1 cellular context compared by ENCODE assay signal in the genomic region with DNA sequence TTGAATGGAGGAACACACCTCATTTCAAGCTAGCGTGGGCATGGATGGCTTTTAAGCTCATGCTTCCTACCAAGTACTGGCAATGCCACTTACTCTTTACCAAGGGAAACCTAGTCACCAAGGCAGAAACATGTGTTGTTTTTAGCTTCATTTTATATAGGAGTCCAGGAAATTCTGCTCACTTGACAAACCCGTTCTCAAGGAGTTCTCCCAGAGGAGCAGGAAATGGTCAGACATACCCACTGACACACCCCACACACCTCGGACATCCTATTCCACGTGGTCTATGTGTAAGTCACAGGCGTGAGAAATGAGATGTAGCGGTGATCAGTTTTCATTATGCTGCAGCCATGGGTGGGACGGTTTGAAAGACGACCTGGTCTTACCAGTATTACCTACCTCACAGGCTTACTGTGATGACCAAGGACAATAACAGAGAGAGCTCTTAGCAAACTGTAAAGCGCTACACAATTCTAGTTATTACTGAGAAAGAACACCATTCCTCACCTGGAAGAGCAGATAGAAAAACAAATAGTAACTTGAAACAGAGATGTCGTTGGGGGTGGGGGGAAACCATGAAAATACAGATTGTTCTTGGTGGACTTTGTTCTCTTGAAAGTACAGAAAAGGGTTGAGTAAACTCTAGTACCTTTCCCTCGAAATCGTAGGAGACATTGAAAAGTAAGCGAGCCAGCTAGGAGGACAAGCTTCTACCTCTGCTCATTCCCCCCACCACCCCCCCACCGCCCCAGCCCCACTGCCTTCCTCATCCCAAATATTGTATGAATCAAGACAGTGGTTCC.
TF ChIP-seq lines count a peak whose summit lies in the region.

No MANE protein-coding gene starts in this region.

TF ChIP-seq in WTC11, 78 proteins besides CTCF, POLR2A, EP300 and RAD21 (continued from another document):
- TF ChIP-seq AR (CRISPR knock-in tag; IDR thresholded peaks at IDR 0.05) (no peak), CREM (CRISPR knock-in tag; IDR thresholded peaks at IDR 0.05) (no peak), TP53 (CRISPR knock-in tag; IDR thresholded peaks at IDR 0.05) (no peak), SMAD4 (CRISPR knock-in tag; IDR thresholded peaks at IDR 0.05) (no peak), ZNF232 (CRISPR knock-in tag; IDR thresholded peaks at IDR 0.05) (no peak), GTF2I (CRISPR knock-in tag; conservative IDR thresholded peaks at IDR 0.05) (no peak), MXD4 (CRISPR knock-in tag; IDR thresholded peaks at IDR 0.05; ENCODE audit: borderline replicate concordance) (no peak), USF1 (CRISPR knock-in tag; IDR thresholded peaks at IDR 0.05) (no peak), SMAD3 (CRISPR knock-in tag; IDR thresholded peaks at IDR 0.05; ENCODE audit: borderline replicate concordance) (no peak), SP1 (CRISPR knock-in tag; conservative IDR thresholded peaks at IDR 0.05) (no peak), ZBTB43 (CRISPR knock-in tag; IDR thresholded peaks at IDR 0.05) (no peak), TCF7 (CRISPR knock-in tag; IDR thresholded peaks at IDR 0.05; ENCODE audit: low read depth) (no peak), GABPB1 (CRISPR knock-in tag; IDR thresholded peaks at IDR 0.05) (no peak)
- TF ChIP-seq, protein P1, sequence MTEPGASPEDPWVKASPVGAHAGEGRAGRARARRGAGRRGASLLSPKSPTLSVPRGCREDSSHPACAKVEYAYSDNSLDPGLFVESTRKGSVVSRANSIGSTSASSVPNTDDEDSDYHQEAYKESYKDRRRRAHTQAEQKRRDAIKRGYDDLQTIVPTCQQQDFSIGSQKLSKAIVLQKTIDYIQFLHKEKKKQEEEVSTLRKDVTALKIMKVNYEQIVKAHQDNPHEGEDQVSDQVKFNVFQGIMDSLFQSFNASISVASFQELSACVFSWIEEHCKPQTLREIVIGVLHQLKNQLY (CRISPR knock-in tag; IDR thresholded peaks at IDR 0.05) = no peak
TF ChIP-seq in WTC11: peak in this region for 0.
